24 cellular contexts compared by ENCODE assay signal in genomic region chr17:14138649-14139048, GRCh38.
"Had no signal": no experiment of that assay in that cellular context is flagged by ENCODE, and none has a peak within 500 bp of the region (broad histone marks: within the 10 kb centered on the region; RNA-seq: fewer than 3 reads in every experiment).

No MANE protein-coding gene starts in this region.

- H3K36me3 ChIP-seq: left ventricle myocardium inferior, pancreas, prostate gland, sigmoid colon, spleen, tibial nerve, uterus had no signal

- H3K4me1 ChIP-seq: pancreas, prostate gland, sigmoid colon, uterus had no signal

- H3K27me3 ChIP-seq: hepatocyte, pancreas, sigmoid colon, spleen, tibial nerve, uterus had no signal

- H3K4me3 Mint-ChIP-seq: naive B cell; natural killer cell; nephron progenitor cell; stimulated activated memory B cell treated with anti-CD40 and anti-IgM and Interleukin-4, amounts not matched to agents 10 μg/mL and 1 μg/mL and 100 μg/mL, for 72 hours; stimulated activated naive CD8-positive, alpha-beta T cell treated with anti-CD3 and anti-CD28 coated beads, Interleukin-15, amount 100 ng/mL, for 72 hours; type B pancreatic cell had no signal

- H3K9me3 Mint-ChIP-seq: naive B cell; natural killer cell; nephron progenitor cell; stimulated activated memory B cell treated with anti-CD40 and anti-IgM and Interleukin-4, amounts not matched to agents 10 μg/mL and 1 μg/mL and 100 μg/mL, for 72 hours; stimulated activated naive CD8-positive, alpha-beta T cell treated with anti-CD3 and anti-CD28 coated beads, Interleukin-15, amount 100 ng/mL, for 72 hours; type B pancreatic cell had no signal

- ATAC-seq: natural killer cell; pancreas; right cardiac atrium; stimulated activated memory B cell treated with anti-CD40 and anti-IgM and Interleukin-4, amounts not matched to agents 10 μg/mL and 1 μg/mL and 100 μg/mL, for 72 hours; stimulated activated naive CD8-positive, alpha-beta T cell treated with anti-CD3 and anti-CD28 coated beads, Interleukin-15, amount 100 ng/mL, for 72 hours had no signal

- DNase-seq: islet precursor cell; left ventricle myocardium inferior; naive B cell; natural killer cell; nephron progenitor cell; pancreas; posterior cingulate gyrus; retina; right cardiac atrium; sigmoid colon; small intestine; spleen; stimulated activated CD4-positive, alpha-beta T cell treated with anti-CD3 and anti-CD28 coated beads, Interleukin-4, amount 100 ng/mL, for 4 hours; stimulated activated CD8-positive, alpha-beta memory T cell treated with anti-CD3 and anti-CD28 coated beads, Interleukin-4, amount 100 ng/mL, for 48 hours; stimulated activated naive CD4-positive, alpha-beta T cell treated with Interleukin-2 at 50 U/mL for 16 hours; stimulated activated naive CD8-positive, alpha-beta T cell treated with anti-CD3 and anti-CD28 coated beads, Interleukin-15, amount 100 ng/mL, for 72 hours; substantia nigra; uterus had no signal

- H3K36me3 Mint-ChIP-seq: naive B cell; natural killer cell; stimulated activated memory B cell treated with anti-CD40 and anti-IgM and Interleukin-4, amounts not matched to agents 10 μg/mL and 1 μg/mL and 100 μg/mL, for 72 hours; type B pancreatic cell had no signal

- FAIRE-seq: pancreas, small intestine had no signal

- H3K9me3 ChIP-seq: left ventricle myocardium inferior, pancreas, prostate gland, sigmoid colon, spleen, tibial nerve, uterus had no signal

- H3K27me3 Mint-ChIP-seq: naive B cell; stimulated activated memory B cell treated with anti-CD40 and anti-IgM and Interleukin-4, amounts not matched to agents 10 μg/mL and 1 μg/mL and 100 μg/mL, for 72 hours; stimulated activated naive CD8-positive, alpha-beta T cell treated with anti-CD3 and anti-CD28 coated beads, Interleukin-15, amount 100 ng/mL, for 72 hours; type B pancreatic cell had no signal

- H3K27ac Mint-ChIP-seq: naive B cell; natural killer cell; nephron progenitor cell; stimulated activated memory B cell treated with anti-CD40 and anti-IgM and Interleukin-4, amounts not matched to agents 10 μg/mL and 1 μg/mL and 100 μg/mL, for 72 hours; stimulated activated naive CD8-positive, alpha-beta T cell treated with anti-CD3 and anti-CD28 coated beads, Interleukin-15, amount 100 ng/mL, for 72 hours; type B pancreatic cell had no signal

- H3K4me2 ChIP-seq: hepatocyte had no signal

- H3K4me3 ChIP-seq: hepatocyte, left ventricle myocardium inferior, lung, pancreas, prostate gland, sigmoid colon, spleen, tibial nerve, uterus had no signal

- H3K27ac ChIP-seq: hepatocyte, left ventricle myocardium inferior, pancreas, prostate gland, sigmoid colon, spleen, tibial nerve, uterus had no signal

- H2AFZ ChIP-seq: hepatocyte had no signal
